ENCODE assay signal across 16 cellular contexts in genomic region chr5:174229640-174230350, GRCh38.
DNase-seq lines count a peak whose midpoint lies in the region; FAIRE-seq and TF ChIP-seq lines count a peak whose summit lies in the region.
"Had no signal": no experiment of that assay in that cellular context is flagged by ENCODE, and none has a peak within 500 bp of the region (broad histone marks: within the 10 kb centered on the region; RNA-seq: fewer than 3 reads in every experiment).

No MANE protein-coding gene starts in this region.

- DNase-seq in COLO829 (ENCODE audit: low spot score) (peak; percentile 16), M059J (ENCODE audit: low read depth) (peak; percentile 77), bronchial epithelial cell (ENCODE audit: low read depth) (peak; percentile 1), trophoblast cell (no peak), midbrain (lab: John Stamatoyannopoulos, UW) (no peak), DMS114 treated with DMSO at 0.1 percent for 48 hours (lab: John Stamatoyannopoulos, UW; ENCODE audit: unreplicated experiment) (no peak)
- DNase-seq in effector CD8-positive, alpha-beta T cell (lab: John Stamatoyannopoulos, UW): no peak
- DNase-seq in stimulated activated CD8-positive, alpha-beta memory T cell treated with anti-CD3 and anti-CD28 coated beads, Interleukin-4, amount 100 ng/mL, for 48 hours: no peak
- DNase-seq: activated B cell treated with CpG ODN at 0.5 μM for 24 hours; CD8-positive, alpha-beta memory T cell; effector CD4-positive, alpha-beta T cell; NCI-H2029; NCI-H526 treated with DMSO at 0.1 percent for 48 hours; PC-9; small intestine had no signal

- peak overlapping the region; percentile 30 for H4K91ac ChIP-seq in trophoblast cell (ENCODE audit: low read depth, low read length)

- no peak overlapping the region for H2BK5ac ChIP-seq in trophoblast cell (ENCODE audit: low read depth, low read length, poor library complexity)

- H3K4me2 ChIP-seq in trophoblast cell (ENCODE audit: low read length): no peak overlapping the region
- H3K4me2 ChIP-seq: PC-9 had no signal

- peaks cover 0 to 9% of the 10 kb centered on the region in 2 experiments for H3K4me1 ChIP-seq in trophoblast cell (ENCODE audit: control insufficient read depth in 1 of 2, insufficient read depth in 2 of 2, low read length in 2 of 2)
- H3K4me1 ChIP-seq: body of pancreas had no signal

- no peak overlapping the region for H4K8ac ChIP-seq in trophoblast cell (ENCODE audit: low read depth, low read length)

- no peak overlapping the region for H2BK120ac ChIP-seq in trophoblast cell (ENCODE audit: insufficient read depth, low read length, poor library complexity)

- no peaks in the 10 kb centered on the region for H3K79me2 ChIP-seq in trophoblast cell (ENCODE audit: control insufficient read depth, insufficient read depth, low read length, poor library complexity)

- no peak overlapping the region for H3K14ac ChIP-seq in trophoblast cell (ENCODE audit: low read length)

- no peak overlapping the region for H3K18ac ChIP-seq in trophoblast cell (ENCODE audit: low read length)

- H3K79me1 ChIP-seq in trophoblast cell (ENCODE audit: low read length): peaks cover 5% of the 10 kb centered on the region

- no peaks in the 10 kb centered on the region for H3K36me3 ChIP-seq in bronchial epithelial cell (ENCODE audit: control insufficient read depth, insufficient read depth, low read length)
- no peaks in the 10 kb centered on the region for H3K36me3 ChIP-seq in trophoblast cell (ENCODE audit: control insufficient read depth in 1 of 2, insufficient read depth in 2 of 2, low read length in 2 of 2)

- TF ChIP-seq CTCF in bronchial epithelial cell (IDR thresholded peaks at IDR 0.05; ENCODE audit: insufficient read depth, low read length, severe bottlenecking): no peak

- no peak overlapping the region for H3K4ac ChIP-seq in trophoblast cell (ENCODE audit: low read depth, low read length)

- H3K4me3 ChIP-seq in bronchial epithelial cell (ENCODE audit: low read depth, low read length) (no peak overlapping the region), trophoblast cell (ENCODE audit: low read depth, low read length) (no peak overlapping the region)
- H3K4me3 ChIP-seq: body of pancreas, PC-9 had no signal

- H2AFZ ChIP-seq in trophoblast cell (ENCODE audit: insufficient read depth, low read length, poor library complexity): no peak overlapping the region
- H2AFZ ChIP-seq: PC-9 had no signal

- no peak overlapping the region for H3K9ac ChIP-seq in trophoblast cell (ENCODE audit: low read length)

- no peak overlapping the region for H2BK12ac ChIP-seq in trophoblast cell (ENCODE audit: low read length)

- WGBS in trophoblast cell (ENCODE audit: extremely low coverage, insufficient coverage, insufficient read length): no CpG with 5 or more reads among the region's 3 CpGs

- no peak for FAIRE-seq in bronchial epithelial cell (lab: Jason Lieb, UNC)
- FAIRE-seq: small intestine had no signal

- H3K27me3 ChIP-seq in bronchial epithelial cell (ENCODE audit: control insufficient read depth, insufficient read depth, low read length) (no peaks in the 10 kb centered on the region), trophoblast cell (ENCODE audit: insufficient read depth, low read length) (no peaks in the 10 kb centered on the region)
- H3K27me3 ChIP-seq: body of pancreas had no signal

- no peak overlapping the region for H2AK5ac ChIP-seq in trophoblast cell (ENCODE audit: low read length)

- H3K23ac ChIP-seq in trophoblast cell (ENCODE audit: low read length): no peak overlapping the region

- H3K27ac ChIP-seq in trophoblast cell (ENCODE audit: low read depth, low read length): no peak overlapping the region
- H3K27ac ChIP-seq: body of pancreas, PC-9 had no signal

- H4K12ac ChIP-seq in trophoblast cell (ENCODE audit: low read depth, low read length): no peak overlapping the region

- no peaks in the 10 kb centered on the region for H3K9me3 ChIP-seq in trophoblast cell (ENCODE audit: insufficient read depth, low read depth, low read length)
- H3K9me3 ChIP-seq: body of pancreas had no signal

Comparison
In these comparisons a context has a peak if more than half of its experiments do, and no peak if none do; other contexts are left out.
1. DNase-seq: peak in COLO829 (single experiment), M059J (single experiment) and bronchial epithelial cell (single experiment); none in trophoblast cell (0 of 2), effector CD8-positive, alpha-beta T cell (single experiment), stimulated activated CD8-positive, alpha-beta memory T cell treated with anti-CD3 and anti-CD28 coated beads, Interleukin-4, amount 100 ng/mL, for 48 hours (single experiment), midbrain (single experiment) and DMS114 treated with DMSO at 0.1 percent for 48 hours (single experiment).